ENCODE assay signal across 1 cellular context in the genomic region with DNA sequence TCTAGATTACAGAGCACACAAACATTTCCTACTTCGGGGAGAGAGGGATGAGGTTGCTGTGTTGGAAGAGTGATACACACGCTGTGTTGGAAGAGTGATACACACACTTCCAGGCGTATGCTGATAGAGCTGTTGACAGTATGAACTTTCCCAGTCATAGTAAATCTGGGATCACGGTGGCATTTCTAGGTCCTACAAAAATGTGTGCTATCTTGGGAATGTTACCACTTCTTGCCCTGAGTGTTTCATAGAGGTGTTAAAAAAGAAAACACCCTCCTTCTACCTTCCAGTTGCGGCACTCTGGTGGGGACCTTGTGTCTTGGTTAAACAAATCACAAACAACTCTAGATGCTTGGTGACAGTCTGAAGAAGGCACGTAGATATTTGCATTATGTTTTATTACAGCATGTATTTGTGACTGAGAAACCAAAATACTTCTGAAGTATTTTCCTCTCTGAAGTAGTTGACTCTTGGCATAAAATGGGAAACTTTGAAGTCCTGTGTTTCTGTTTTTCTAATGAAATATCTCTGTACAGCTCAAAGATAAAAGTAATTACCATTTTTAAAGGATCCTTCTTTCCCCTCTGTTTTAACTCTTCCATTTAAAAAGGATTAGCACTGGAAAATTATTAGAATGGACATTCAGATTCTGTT.
TF ChIP-seq lines count a peak whose summit lies in the region.

No MANE protein-coding gene starts in this region.

TF ChIP-seq in GM12878, 131 proteins besides CTCF, POLR2A, EP300 and RAD21:
- TF ChIP-seq, protein P1, sequence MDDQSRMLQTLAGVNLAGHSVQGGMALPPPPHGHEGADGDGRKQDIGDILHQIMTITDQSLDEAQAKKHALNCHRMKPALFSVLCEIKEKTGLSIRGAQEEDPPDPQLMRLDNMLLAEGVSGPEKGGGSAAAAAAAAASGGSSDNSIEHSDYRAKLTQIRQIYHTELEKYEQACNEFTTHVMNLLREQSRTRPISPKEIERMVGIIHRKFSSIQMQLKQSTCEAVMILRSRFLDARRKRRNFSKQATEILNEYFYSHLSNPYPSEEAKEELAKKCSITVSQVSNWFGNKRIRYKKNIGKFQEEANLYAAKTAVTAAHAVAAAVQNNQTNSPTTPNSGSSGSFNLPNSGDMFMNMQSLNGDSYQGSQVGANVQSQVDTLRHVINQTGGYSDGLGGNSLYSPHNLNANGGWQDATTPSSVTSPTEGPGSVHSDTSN (IDR thresholded peaks at IDR 0.05; ENCODE audit: insufficient replicate concordance, low read depth, low read length), result no peak
- TF ChIP-seq POU2F2 (IDR thresholded peaks at IDR 0.05; ENCODE audit: borderline replicate concordance, low read depth, low read length) (no peak), IKZF1 (conservative IDR thresholded peaks at IDR 0.05) (no peak), JUND (IDR thresholded peaks at IDR 0.05; ENCODE audit: low read depth, low read length) (no peak), SMC3 (IDR thresholded peaks at IDR 0.05; ENCODE audit: borderline replicate concordance, low read length) (no peak), MXI1 (IDR thresholded peaks at IDR 0.05; ENCODE audit: low read depth, low read length) (no peak), BACH1 (IDR thresholded peaks at IDR 0.05; ENCODE audit: borderline replicate concordance) (no peak)
- TF ChIP-seq, protein P2, sequence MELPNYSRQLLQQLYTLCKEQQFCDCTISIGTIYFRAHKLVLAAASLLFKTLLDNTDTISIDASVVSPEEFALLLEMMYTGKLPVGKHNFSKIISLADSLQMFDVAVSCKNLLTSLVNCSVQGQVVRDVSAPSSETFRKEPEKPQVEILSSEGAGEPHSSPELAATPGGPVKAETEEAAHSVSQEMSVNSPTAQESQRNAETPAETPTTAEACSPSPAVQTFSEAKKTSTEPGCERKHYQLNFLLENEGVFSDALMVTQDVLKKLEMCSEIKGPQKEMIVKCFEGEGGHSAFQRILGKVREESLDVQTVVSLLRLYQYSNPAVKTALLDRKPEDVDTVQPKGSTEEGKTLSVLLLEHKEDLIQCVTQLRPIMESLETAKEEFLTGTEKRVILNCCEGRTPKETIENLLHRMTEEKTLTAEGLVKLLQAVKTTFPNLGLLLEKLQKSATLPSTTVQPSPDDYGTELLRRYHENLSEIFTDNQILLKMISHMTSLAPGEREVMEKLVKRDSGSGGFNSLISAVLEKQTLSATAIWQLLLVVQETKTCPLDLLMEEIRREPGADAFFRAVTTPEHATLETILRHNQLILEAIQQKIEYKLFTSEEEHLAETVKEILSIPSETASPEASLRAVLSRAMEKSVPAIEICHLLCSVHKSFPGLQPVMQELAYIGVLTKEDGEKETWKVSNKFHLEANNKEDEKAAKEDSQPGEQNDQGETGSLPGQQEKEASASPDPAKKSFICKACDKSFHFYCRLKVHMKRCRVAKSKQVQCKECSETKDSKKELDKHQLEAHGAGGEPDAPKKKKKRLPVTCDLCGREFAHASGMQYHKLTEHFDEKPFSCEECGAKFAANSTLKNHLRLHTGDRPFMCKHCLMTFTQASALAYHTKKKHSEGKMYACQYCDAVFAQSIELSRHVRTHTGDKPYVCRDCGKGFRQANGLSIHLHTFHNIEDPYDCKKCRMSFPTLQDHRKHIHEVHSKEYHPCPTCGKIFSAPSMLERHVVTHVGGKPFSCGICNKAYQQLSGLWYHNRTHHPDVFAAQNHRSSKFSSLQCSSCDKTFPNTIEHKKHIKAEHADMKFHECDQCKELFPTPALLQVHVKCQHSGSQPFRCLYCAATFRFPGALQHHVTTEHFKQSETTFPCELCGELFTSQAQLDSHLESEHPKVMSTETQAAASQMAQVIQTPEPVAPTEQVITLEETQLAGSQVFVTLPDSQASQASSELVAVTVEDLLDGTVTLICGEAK (IDR thresholded peaks at IDR 0.05; ENCODE audit: borderline replicate concordance), result no peak
- TF ChIP-seq, protein P3, sequence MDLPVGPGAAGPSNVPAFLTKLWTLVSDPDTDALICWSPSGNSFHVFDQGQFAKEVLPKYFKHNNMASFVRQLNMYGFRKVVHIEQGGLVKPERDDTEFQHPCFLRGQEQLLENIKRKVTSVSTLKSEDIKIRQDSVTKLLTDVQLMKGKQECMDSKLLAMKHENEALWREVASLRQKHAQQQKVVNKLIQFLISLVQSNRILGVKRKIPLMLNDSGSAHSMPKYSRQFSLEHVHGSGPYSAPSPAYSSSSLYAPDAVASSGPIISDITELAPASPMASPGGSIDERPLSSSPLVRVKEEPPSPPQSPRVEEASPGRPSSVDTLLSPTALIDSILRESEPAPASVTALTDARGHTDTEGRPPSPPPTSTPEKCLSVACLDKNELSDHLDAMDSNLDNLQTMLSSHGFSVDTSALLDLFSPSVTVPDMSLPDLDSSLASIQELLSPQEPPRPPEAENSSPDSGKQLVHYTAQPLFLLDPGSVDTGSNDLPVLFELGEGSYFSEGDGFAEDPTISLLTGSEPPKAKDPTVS (IDR thresholded peaks at IDR 0.05; ENCODE audit: low read depth, low read length), result no peak
- TF ChIP-seq, protein P4, sequence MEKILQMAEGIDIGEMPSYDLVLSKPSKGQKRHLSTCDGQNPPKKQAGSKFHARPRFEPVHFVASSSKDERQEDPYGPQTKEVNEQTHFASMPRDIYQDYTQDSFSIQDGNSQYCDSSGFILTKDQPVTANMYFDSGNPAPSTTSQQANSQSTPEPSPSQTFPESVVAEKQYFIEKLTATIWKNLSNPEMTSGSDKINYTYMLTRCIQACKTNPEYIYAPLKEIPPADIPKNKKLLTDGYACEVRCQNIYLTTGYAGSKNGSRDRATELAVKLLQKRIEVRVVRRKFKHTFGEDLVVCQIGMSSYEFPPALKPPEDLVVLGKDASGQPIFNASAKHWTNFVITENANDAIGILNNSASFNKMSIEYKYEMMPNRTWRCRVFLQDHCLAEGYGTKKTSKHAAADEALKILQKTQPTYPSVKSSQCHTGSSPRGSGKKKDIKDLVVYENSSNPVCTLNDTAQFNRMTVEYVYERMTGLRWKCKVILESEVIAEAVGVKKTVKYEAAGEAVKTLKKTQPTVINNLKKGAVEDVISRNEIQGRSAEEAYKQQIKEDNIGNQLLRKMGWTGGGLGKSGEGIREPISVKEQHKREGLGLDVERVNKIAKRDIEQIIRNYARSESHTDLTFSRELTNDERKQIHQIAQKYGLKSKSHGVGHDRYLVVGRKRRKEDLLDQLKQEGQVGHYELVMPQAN (conservative IDR thresholded peaks at IDR 0.05), result no peak
